Comparison of ENCODE assay signal across 10 cellular contexts in genomic region chrY:3002685-3003509, GRCh38.
A peak's percentile ranks its signal among the peaks of the same experiment; 100 is the strongest.
DNase-seq lines count a peak whose midpoint lies in the region; ATAC-seq, FAIRE-seq and TF ChIP-seq lines count a peak whose summit lies in the region.
"Had no signal": no experiment of that assay in that cellular context is flagged by ENCODE, and none has a peak within 500 bp of the region (broad histone marks: within the 10 kb centered on the region; RNA-seq: fewer than 3 reads in every experiment).

No MANE protein-coding gene starts in this region.

- peak in 1 of 2 donors; percentile 36 for ATAC-seq in activated T-cell treated with anti-CD3 and anti-CD28 coated beads, Interleukin-2, amount 50 U/mL, for 4 hours
- no peak for ATAC-seq in GM19463 (IDR thresholded peaks at IDR 0.05; ENCODE audit: unreplicated experiment)
- ATAC-seq: K562 had no signal

- no peak for DNase-seq in activated T-cell treated with anti-CD3 and anti-CD28 coated beads, Interleukin-2, amount 50 U/mL, for 4 hours
- DNase-seq in activated T-cell treated with anti-CD3 and anti-CD28 coated beads for 4 hours (no peak), RCC 7860 (ENCODE audit: low spot score) (peak; percentile 12), erythroblast (lab: John Stamatoyannopoulos, UW) (peak; percentile 71 to 74), COR-L47 (lab: John Stamatoyannopoulos, UW) (no peak), superior temporal gyrus (ENCODE audit: extremely low spot score) (no peak)
- DNase-seq: upper lobe of left lung had no signal

- H3K4me1 Mint-ChIP-seq in activated T-cell treated with anti-CD3 and anti-CD28 coated beads, Interleukin-2, amount 50 U/mL, for 4 hours (ENCODE audit: low read depth), result peaks cover 57% of the 10 kb centered on the region

- no peaks in the 10 kb centered on the region for H3K27me3 ChIP-seq in thymus (ENCODE audit: control insufficient read depth, insufficient read depth)
- H3K27me3 ChIP-seq: upper lobe of left lung had no signal

- H3K36me3 Mint-ChIP-seq in activated T-cell treated with anti-CD3 and anti-CD28 coated beads, Interleukin-2, amount 50 U/mL, for 4 hours (ENCODE audit: insufficient read depth), result no peaks in the 10 kb centered on the region

- 4% methylated on average over 15 of the region's 15 CpGs for WGBS in thymus

- H3K4me3 ChIP-seq in thymus (ENCODE audit: low read length), result peak overlapping the region; percentile 57
- H3K4me3 ChIP-seq: K562 had no signal

- H3K9me3 Mint-ChIP-seq in activated T-cell treated with anti-CD3 and anti-CD28 coated beads, Interleukin-2, amount 50 U/mL, for 4 hours, result no peaks in the 10 kb centered on the region

- H3K4me3 Mint-ChIP-seq in activated T-cell treated with anti-CD3 and anti-CD28 coated beads, Interleukin-2, amount 50 U/mL, for 4 hours, result peak overlapping the region; percentile 88

- FAIRE-seq in RCC 7860 (lab: Jason Lieb, UNC), result peak; percentile 93
- FAIRE-seq: K562 had no signal

- H3K36me3 ChIP-seq in thymus (ENCODE audit: control insufficient read depth, insufficient read depth), result no peaks in the 10 kb centered on the region
- H3K36me3 ChIP-seq: upper lobe of left lung had no signal

- H3K9me3 ChIP-seq in thymus (ENCODE audit: control insufficient read depth), result no peaks in the 10 kb centered on the region
- H3K9me3 ChIP-seq: upper lobe of left lung had no signal

- no peak for TF ChIP-seq POLR2A in erythroblast (IDR thresholded peaks at IDR 0.05; ENCODE audit: low read length)

- no peaks in the 10 kb centered on the region for H3K27me3 Mint-ChIP-seq in activated T-cell treated with anti-CD3 and anti-CD28 coated beads, Interleukin-2, amount 50 U/mL, for 4 hours (ENCODE audit: low read depth)

- peaks cover 11% of the 10 kb centered on the region for H3K4me1 ChIP-seq in thymus (ENCODE audit: control insufficient read depth, insufficient read depth, low read length)

- peak overlapping the region; percentile 95 for H3K27ac ChIP-seq in thymus (ENCODE audit: low read depth)

Comparison
In these comparisons a context has a peak if more than half of its experiments do, and no peak if none do; other contexts are left out.
1. DNase-seq: peak in RCC 7860 (single experiment) and erythroblast (2 of 2); none in activated T-cell treated with anti-CD3 and anti-CD28 coated beads, Interleukin-2, amount 50 U/mL, for 4 hours (single experiment), activated T-cell treated with anti-CD3 and anti-CD28 coated beads for 4 hours (single experiment), COR-L47 (single experiment) and superior temporal gyrus (single experiment).